ENCODE assay signal across 22 cellular contexts in genomic region chr18:79104137-79104536, GRCh38.
"Had no signal": no experiment of that assay in that cellular context is flagged by ENCODE, and none has a peak within 500 bp of the region (broad histone marks: within the 10 kb centered on the region; RNA-seq: fewer than 3 reads in every experiment).

No MANE protein-coding gene starts in this region.

- H3K4me3 ChIP-seq: colonic mucosa, esophagus squamous epithelium, gastroesophageal sphincter, left ventricle myocardium inferior, lower lobe of right lung, prostate gland, spleen, uterus had no signal

- H3K27ac ChIP-seq: colonic mucosa, esophagus squamous epithelium, gastroesophageal sphincter, left ventricle myocardium inferior, lower lobe of right lung, parathyroid adenoma, prostate gland, spleen, uterus had no signal

- H3K9me3 Mint-ChIP-seq: type B pancreatic cell had no signal

- ATAC-seq: gastroesophageal sphincter; left cardiac atrium; lower lobe of right lung; naive thymus-derived CD4-positive, alpha-beta T cell; sciatic nerve had no signal

- H3K4me3 Mint-ChIP-seq: nephron progenitor cell, type B pancreatic cell had no signal

- H2AFZ ChIP-seq: parathyroid adenoma had no signal

- FAIRE-seq: kidney had no signal

- H3K4me1 ChIP-seq: colonic mucosa, lower lobe of right lung, prostate gland, spleen, uterus had no signal

- H3K27me3 ChIP-seq: colonic mucosa, esophagus squamous epithelium, gastroesophageal sphincter, spleen, uterus had no signal

- H3K9me3 ChIP-seq: colonic mucosa, esophagus squamous epithelium, gastroesophageal sphincter, left ventricle myocardium inferior, lower lobe of right lung, prostate gland, uterus had no signal

- H3K36me3 ChIP-seq: colonic mucosa, lower lobe of right lung, prostate gland, uterus had no signal

- H3K27ac Mint-ChIP-seq: nephron progenitor cell, type B pancreatic cell had no signal

- DNase-seq: colonic mucosa; dermis blood vessel endothelial cell; esophagus squamous epithelium; foreskin fibroblast; kidney; left cardiac atrium; left ventricle myocardium inferior; lower lobe of right lung; mesendoderm; naive thymus-derived CD4-positive, alpha-beta T cell; nephron progenitor cell; spleen; stimulated activated CD4-positive, alpha-beta T cell treated with anti-CD3 and anti-CD28 coated beads, Interleukin-15, amount 100 ng/mL, for 24 hours; stimulated activated CD4-positive, alpha-beta T cell treated with anti-CD3 and anti-CD28 coated beads, Interleukin-1b, Interleukin-23, amount 100 ng/mL, for 48 hours; stimulated activated CD4-positive, alpha-beta T cell treated with anti-CD3 and anti-CD28 coated beads, Interleukin-4, amount 100 ng/mL, for 24 hours; stimulated activated naive CD4-positive, alpha-beta T cell; uterus had no signal

- H3K27me3 Mint-ChIP-seq: naive thymus-derived CD4-positive, alpha-beta T cell; type B pancreatic cell had no signal
